15 cellular contexts compared by ENCODE assay signal in the genomic region with DNA sequence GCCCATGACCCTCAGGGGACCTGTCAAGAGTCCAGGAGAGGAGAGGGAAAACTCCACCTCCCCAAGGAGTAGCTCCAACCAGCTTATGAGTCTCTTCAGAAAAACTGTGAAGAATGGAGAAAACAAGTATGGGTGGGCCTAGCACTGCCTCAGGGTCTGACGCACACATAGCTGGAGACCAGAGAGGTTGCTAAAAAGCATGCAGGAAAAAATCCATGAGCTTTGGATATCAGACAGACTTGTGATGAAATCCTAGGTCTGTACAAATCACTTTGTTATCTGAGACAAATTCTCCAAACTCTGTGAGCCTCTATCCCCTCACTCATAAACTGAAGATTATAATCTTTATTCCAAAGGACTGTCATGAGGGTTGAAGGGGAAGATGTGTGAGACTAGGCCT.
DNase-seq lines count a peak whose midpoint lies in the region; ATAC-seq and TF ChIP-seq lines count a peak whose summit lies in the region.
"Had no signal": no experiment of that assay in that cellular context is flagged by ENCODE, and none has a peak within 500 bp of the region (broad histone marks: within the 10 kb centered on the region; RNA-seq: fewer than 3 reads in every experiment).

No MANE protein-coding gene starts in this region.

- H3K79me1 ChIP-seq in IMR-90 (ENCODE audit: low read depth in 1 of 2, low read length in 2 of 2), result no peaks in the 10 kb centered on the region
- peaks cover 15% of the 10 kb centered on the region for H3K79me1 ChIP-seq in trophoblast cell (ENCODE audit: low read length)

- H4K20me1 ChIP-seq in IMR-90 (ENCODE audit: insufficient read depth, low read length), result no peaks in the 10 kb centered on the region
- H4K20me1 ChIP-seq: BLaER1 had no signal

- H3K9ac ChIP-seq in IMR-90 (ENCODE audit: low read depth, low read length), result no peak overlapping the region
- no peak overlapping the region for H3K9ac ChIP-seq in trophoblast cell (ENCODE audit: low read length)
- H3K9ac ChIP-seq: BLaER1 had no signal

- peak overlapping the region; percentile 92 for H3K18ac ChIP-seq in IMR-90 (ENCODE audit: low read depth, low read length)
- H3K18ac ChIP-seq in trophoblast cell (ENCODE audit: low read length), result no peak overlapping the region

- no TSS peak for BruUV-seq in IMR-90 (replicated peaks; lab: Mats Ljungman, UMichigan)

- POLR2A ChIA-PET in IMR-90 (lab: Charles Lee; ENCODE audit: unreplicated experiment), result no interaction called here

- peak overlapping the region; percentile 57 for H2BK20ac ChIP-seq in IMR-90 (ENCODE audit: low read depth, low read length)

- H4K5ac ChIP-seq in IMR-90 (ENCODE audit: low read depth, low read length), result peak overlapping the region; percentile 91

- H3K4ac ChIP-seq in IMR-90 (ENCODE audit: low read depth, low read length) (peak overlapping the region; percentile 83), trophoblast cell (ENCODE audit: low read depth, low read length) (no peak overlapping the region)

- H3K4me3 ChIP-seq in IMR-90 (ENCODE audit: insufficient read depth, low read depth, low read length) (no peak overlapping the region), fibroblast of the aortic adventitia (ENCODE audit: low read depth, low read length) (no peak overlapping the region), trophoblast cell (ENCODE audit: low read depth, low read length) (no peak overlapping the region), tibial artery (no peak overlapping the region)
- H3K4me3 ChIP-seq: BLaER1, HAP-1, MG63 had no signal

- peaks cover 22% of the 10 kb centered on the region for H3K4me1 ChIP-seq in IMR-90 (ENCODE audit: control insufficient read depth, insufficient read depth, low read length)
- H3K4me1 ChIP-seq in trophoblast cell (ENCODE audit: control insufficient read depth in 1 of 2, insufficient read depth in 2 of 2, low read length in 2 of 2), result peaks cover 11 to 24% of the 10 kb centered on the region in 2 experiments
- peaks cover 5 to 54% (median 33%) of the 10 kb centered on the region in 4 donors for H3K4me1 ChIP-seq in tibial artery

- TF ChIP-seq RAD21 in IMR-90 (IDR thresholded peaks at IDR 0.05; ENCODE audit: low read length), result no peak

- H3K56ac ChIP-seq in IMR-90 (ENCODE audit: extremely low read depth, insufficient read depth, low read length), result no peak overlapping the region

- in situ Hi-C loops in IMR-90 (cut with MboI; ENCODE audit: low sequenced_read_pairs), result no loop called here

- intact Hi-C loops in IMR-90 (cut with micrococcal nuclease), result no loop called here
- intact Hi-C loops in tibial artery (cut with DNase I; ENCODE audit: low total_unique reads), result no loop called here

- peak overlapping the region; percentile 41; the same call in 1 of the 2 replicates for H3K27ac ChIP-seq in IMR-90 (ENCODE audit: insufficient read depth, low read length)
- peak overlapping the region; percentile 38 for H3K27ac ChIP-seq in trophoblast cell (ENCODE audit: low read depth, low read length)
- peak overlapping the region; percentile 9 to 30 for H3K27ac ChIP-seq in tibial artery
- H3K27ac ChIP-seq: BLaER1 had no signal

- TF ChIP-seq CTCF in IMR-90 (conservative IDR thresholded peaks at IDR 0.05; ENCODE audit: low read depth, low read length) (no peak), fibroblast of the aortic adventitia (IDR thresholded peaks at IDR 0.05; ENCODE audit: insufficient read depth, low read length) (no peak), tibial artery (IDR thresholded peaks at IDR 0.05) (no peak)

- ATAC-seq in IMR-90 (ENCODE audit: low read depth) (no peak), HG02798 (IDR thresholded peaks at IDR 0.05; ENCODE audit: poor library complexity, unreplicated experiment) (no peak), HG02870 (IDR thresholded peaks at IDR 0.05; ENCODE audit: unreplicated experiment) (no peak)
- ATAC-seq: Right ventricle myocardium inferior, SK-N-SH treated with all-trans-retinoic acid at 6 μM for 48 hours had no signal

- H4K91ac ChIP-seq in IMR-90 (ENCODE audit: insufficient read depth, low read depth, low read length) (peak overlapping the region; percentile 25), trophoblast cell (ENCODE audit: low read depth, low read length) (no peak overlapping the region)

- H3K9me1 ChIP-seq in IMR-90 (ENCODE audit: insufficient read depth, low read length), result peaks cover 11% of the 10 kb centered on the region

- no peaks in the 10 kb centered on the region for H3K9me3 ChIP-seq in IMR-90 (ENCODE audit: control insufficient read depth, insufficient read depth, low read length)
- H3K9me3 ChIP-seq in trophoblast cell (ENCODE audit: insufficient read depth, low read depth, low read length), result no peaks in the 10 kb centered on the region
- H3K9me3 ChIP-seq in tibial artery, result no peaks in the 10 kb centered on the region
- H3K9me3 ChIP-seq: HAP-1 had no signal

- no peaks in the 10 kb centered on the region for H3K79me2 ChIP-seq in trophoblast cell (ENCODE audit: control insufficient read depth, insufficient read depth, low read length, poor library complexity)

- TF ChIP-seq POLR2A in IMR-90 (IDR thresholded peaks at IDR 0.05; ENCODE audit: low read depth, low read length), result no peak

- no peaks in the 10 kb centered on the region for H3K27me3 ChIP-seq in IMR-90 (ENCODE audit: control insufficient read depth, insufficient read depth, low read length)
- H3K27me3 ChIP-seq in trophoblast cell (ENCODE audit: insufficient read depth, low read length), result no peaks in the 10 kb centered on the region
- H3K27me3 ChIP-seq in tibial artery, result no peaks in the 10 kb centered on the region
- H3K27me3 ChIP-seq: BLaER1, MG63 had no signal

- peak overlapping the region; percentile 74; the same call in 1 of the 2 replicates for H3K14ac ChIP-seq in IMR-90 (replicated peaks; ENCODE audit: low read depth, low read length)
- no peak overlapping the region for H3K14ac ChIP-seq in trophoblast cell (ENCODE audit: low read length)

- CTCF ChIA-PET in IMR-90 (lab: Yijun Ruan, JAX), result no interaction called here

- dilution Hi-C loops in IMR-90 (cut with HindIII; ENCODE audit: low sequenced_read_pairs, unreplicated experiment), result no loop called here

- peak overlapping the region; percentile 66 for H2BK5ac ChIP-seq in IMR-90 (ENCODE audit: low read depth, low read length, poor library complexity, severe bottlenecking)
- H2BK5ac ChIP-seq in trophoblast cell (ENCODE audit: low read depth, low read length, poor library complexity), result no peak overlapping the region

- no peak overlapping the region for H4K12ac ChIP-seq in trophoblast cell (ENCODE audit: low read depth, low read length)

- H2AK9ac ChIP-seq in IMR-90 (replicated peaks; ENCODE audit: low read depth, low read length, poor library complexity), result no peak overlapping the region

- 100% methylated on average over 1 of the region's 1 CpG; no CpG with 5 or more reads in 1 of the 2 experiments for WGBS in IMR-90 (ENCODE audit: extremely low coverage in 2 of 2, insufficient read length in 1 of 2), 2 experiments
- WGBS in trophoblast cell (ENCODE audit: extremely low coverage, insufficient coverage, insufficient read length), result no CpG with 5 or more reads among the region's 1 CpG

- peak overlapping the region; percentile 55 to 61; a peak in 3 of 4 replicates for H4K8ac ChIP-seq in IMR-90 (ENCODE audit: low read depth in 2 of 2, low read length in 2 of 2)
- no peak overlapping the region for H4K8ac ChIP-seq in trophoblast cell (ENCODE audit: low read depth, low read length)

- peak overlapping the region; percentile 75 for H2BK12ac ChIP-seq in trophoblast cell (ENCODE audit: low read length)

- H3K23ac ChIP-seq in IMR-90 (ENCODE audit: low read depth, low read length) (peak overlapping the region; percentile 53; the same call in 1 of the 2 replicates), trophoblast cell (ENCODE audit: low read length) (no peak overlapping the region)

- H3K36me3 ChIP-seq in IMR-90 (ENCODE audit: control insufficient read depth, insufficient read depth, low read length) (no peaks in the 10 kb centered on the region), trophoblast cell (ENCODE audit: control insufficient read depth in 1 of 2, insufficient read depth in 2 of 2, low read length in 2 of 2) (no peaks in the 10 kb centered on the region), tibial artery (no peaks in the 10 kb centered on the region)
- H3K36me3 ChIP-seq: BLaER1, HAP-1 had no signal

- H2BK15ac ChIP-seq in IMR-90 (ENCODE audit: low read depth, low read length), result peak overlapping the region; percentile 66; the same call in 1 of the 3 replicates

- DNase-seq in IMR-90 (no peak), fibroblast of the aortic adventitia (ENCODE audit: low read depth) (peak; percentile 54), trophoblast cell (peak; percentile 92 to 98), tibial artery (no peak), HUDEP-2 (lab: John Stamatoyannopoulos, UW; ENCODE audit: unreplicated experiment in 76 of 76) (no peak)
- DNase-seq: MG63, NCI-H1105, NCI-H187 treated with DMSO at 0.1 percent for 48 hours, NCI-H82 had no signal

- H2AFZ ChIP-seq in IMR-90 (replicated peaks; ENCODE audit: low read length, poor library complexity), result no peak overlapping the region
- H2AFZ ChIP-seq in trophoblast cell (ENCODE audit: insufficient read depth, low read length, poor library complexity), result no peak overlapping the region

- peak overlapping the region; percentile 67; the same call in 1 of the 2 replicates for H2AK5ac ChIP-seq in IMR-90 (ENCODE audit: low read depth, low read length)
- peak overlapping the region; percentile 8 for H2AK5ac ChIP-seq in trophoblast cell (ENCODE audit: low read length)

- H3K4me2 ChIP-seq in IMR-90 (ENCODE audit: low read depth, low read length) (no peak overlapping the region), trophoblast cell (ENCODE audit: low read length) (no peak overlapping the region)
- H3K4me2 ChIP-seq: BLaER1 had no signal

- H2BK120ac ChIP-seq in IMR-90 (ENCODE audit: low read depth, low read length) (peak overlapping the region; percentile 85), trophoblast cell (ENCODE audit: insufficient read depth, low read length, poor library complexity) (peak overlapping the region; percentile 80)

TF ChIP-seq in IMR-90, 13 proteins besides CTCF, POLR2A, EP300 and RAD21 (continues in another document):
- no peak for TF ChIP-seq MAFK (IDR thresholded peaks at IDR 0.05; ENCODE audit: low read depth, low read length)
- TF ChIP-seq CEBPB (IDR thresholded peaks at IDR 0.05; ENCODE audit: low read depth, low read length), result no peak
- TF ChIP-seq MAZ (IDR thresholded peaks at IDR 0.05; ENCODE audit: borderline replicate concordance, low read depth, low read length), result no peak
- no peak for TF ChIP-seq NFE2L2 (IDR thresholded peaks at IDR 0.05; ENCODE audit: low read depth, low read length)
- TF ChIP-seq MXI1 (IDR thresholded peaks at IDR 0.05; ENCODE audit: borderline replicate concordance, low read depth, low read length), result no peak
- TF ChIP-seq CHD1 (IDR thresholded peaks at IDR 0.05; ENCODE audit: low read depth, low read length), result no peak

Comparison
In these comparisons a context has a peak if more than half of its experiments do, and no peak if none do; other contexts are left out.
1. DNase-seq: peak in fibroblast of the aortic adventitia (single experiment) and trophoblast cell (2 of 2); none in IMR-90 (single experiment), tibial artery (0 of 2) and HUDEP-2 (0 of 76).
2. Peak in every context shown above with its lines, with median percentiles within 50 percentile points of each other: H3K27ac ChIP-seq.